Comparison of ENCODE assay signal across 1 cellular context in the genomic region with DNA sequence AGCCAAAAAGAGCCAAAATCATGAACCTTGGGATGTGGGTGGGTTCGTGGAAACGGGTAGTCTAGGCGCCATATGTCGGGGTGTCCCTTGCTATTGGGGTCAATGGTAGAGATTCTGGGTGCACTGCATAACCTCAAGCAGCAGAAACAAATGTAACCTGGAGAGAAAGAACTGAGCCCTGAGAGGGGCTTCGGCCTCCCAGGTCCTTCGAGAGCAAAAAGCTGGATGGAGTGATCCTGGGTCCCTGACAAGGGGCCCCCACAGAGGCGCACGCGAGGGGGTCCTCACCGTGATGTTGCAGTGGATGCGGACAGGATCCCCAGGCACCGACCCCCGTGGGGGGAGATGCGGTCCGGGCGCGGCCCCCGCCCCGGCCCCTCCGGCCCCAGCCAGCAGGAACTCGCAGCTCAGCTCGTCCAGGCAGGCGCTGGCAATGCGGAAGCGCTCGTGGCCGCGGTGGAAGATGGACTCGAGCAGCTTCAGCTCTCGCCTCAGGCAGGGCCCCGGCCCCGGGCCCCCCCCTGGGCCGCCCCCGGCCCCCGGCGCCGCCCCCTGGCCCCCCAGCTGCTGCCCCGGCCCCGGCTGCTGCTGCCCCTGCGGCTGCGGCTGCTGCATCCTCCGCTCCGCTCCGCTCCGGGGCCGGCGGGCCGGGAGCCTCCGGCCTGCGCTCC.
A peak's percentile ranks its signal among the peaks of the same experiment; 100 is the strongest.
TF ChIP-seq lines count a peak whose summit lies in the region.

No MANE protein-coding gene starts in this region.

TF ChIP-seq in K562, 482 proteins besides CTCF, POLR2A, EP300 and RAD21:
- TF ChIP-seq SIN3A (IDR thresholded peaks at IDR 0.05; ENCODE audit: borderline replicate concordance in 2 of 2, control insufficient read depth in 1 of 2, low read depth in 2 of 2, low read length in 2 of 2): 0 out of 4 replicates have a peak, but pooled peaks of 1 of the 2 experiments have one; percentile 55
- no peak for TF ChIP-seq NUFIP1 (IDR thresholded peaks at IDR 0.05; ENCODE audit: partially characterized antibody)
- TF ChIP-seq BDP1 (IDR thresholded peaks at IDR 0.05; ENCODE audit: insufficient read depth, insufficient read length): no peak
- no peak for TF ChIP-seq SMARCC2 (IDR thresholded peaks at IDR 0.05; ENCODE audit: low read depth)
- no peak for TF ChIP-seq SRF (CRISPR knock-in tag; IDR thresholded peaks at IDR 0.05)
- 0 out of 2 replicates have a peak, but pooled peaks have one; percentile 23 for TF ChIP-seq SPI1 (IDR thresholded peaks at IDR 0.05; ENCODE audit: borderline replicate concordance, low read depth, low read length)
- TF ChIP-seq ZBED1 (IDR thresholded peaks at IDR 0.05): no peak
- TF ChIP-seq KDM5B (IDR thresholded peaks at IDR 0.05; ENCODE audit: insufficient replicate concordance, low read depth, low read length): peak; percentile 51
- TF ChIP-seq ZNF232 (CRISPR knock-in tag; IDR thresholded peaks at IDR 0.05): no peak
- TF ChIP-seq BRF1 (IDR thresholded peaks at IDR 0.05; ENCODE audit: borderline replicate concordance, extremely low read depth, insufficient read length): no peak
- no peak for TF ChIP-seq TARDBP (IDR thresholded peaks at IDR 0.05)
- TF ChIP-seq ZBTB7A (IDR thresholded peaks at IDR 0.05; ENCODE audit: borderline replicate concordance, control insufficient read depth, low read depth, low read length): peak; percentile 26; the same call in 1 of the 2 replicates
- TF ChIP-seq, protein P1, sequence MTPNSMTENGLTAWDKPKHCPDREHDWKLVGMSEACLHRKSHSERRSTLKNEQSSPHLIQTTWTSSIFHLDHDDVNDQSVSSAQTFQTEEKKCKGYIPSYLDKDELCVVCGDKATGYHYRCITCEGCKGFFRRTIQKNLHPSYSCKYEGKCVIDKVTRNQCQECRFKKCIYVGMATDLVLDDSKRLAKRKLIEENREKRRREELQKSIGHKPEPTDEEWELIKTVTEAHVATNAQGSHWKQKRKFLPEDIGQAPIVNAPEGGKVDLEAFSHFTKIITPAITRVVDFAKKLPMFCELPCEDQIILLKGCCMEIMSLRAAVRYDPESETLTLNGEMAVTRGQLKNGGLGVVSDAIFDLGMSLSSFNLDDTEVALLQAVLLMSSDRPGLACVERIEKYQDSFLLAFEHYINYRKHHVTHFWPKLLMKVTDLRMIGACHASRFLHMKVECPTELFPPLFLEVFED (CRISPR knock-in tag; conservative IDR thresholded peaks at IDR 0.05): no peak
- no peak for TF ChIP-seq ZNF282 (CRISPR knock-in tag; IDR thresholded peaks at IDR 0.05)
- no peak for TF ChIP-seq NFXL1 (CRISPR knock-in tag; IDR thresholded peaks at IDR 0.05)
- TF ChIP-seq, protein P2, sequence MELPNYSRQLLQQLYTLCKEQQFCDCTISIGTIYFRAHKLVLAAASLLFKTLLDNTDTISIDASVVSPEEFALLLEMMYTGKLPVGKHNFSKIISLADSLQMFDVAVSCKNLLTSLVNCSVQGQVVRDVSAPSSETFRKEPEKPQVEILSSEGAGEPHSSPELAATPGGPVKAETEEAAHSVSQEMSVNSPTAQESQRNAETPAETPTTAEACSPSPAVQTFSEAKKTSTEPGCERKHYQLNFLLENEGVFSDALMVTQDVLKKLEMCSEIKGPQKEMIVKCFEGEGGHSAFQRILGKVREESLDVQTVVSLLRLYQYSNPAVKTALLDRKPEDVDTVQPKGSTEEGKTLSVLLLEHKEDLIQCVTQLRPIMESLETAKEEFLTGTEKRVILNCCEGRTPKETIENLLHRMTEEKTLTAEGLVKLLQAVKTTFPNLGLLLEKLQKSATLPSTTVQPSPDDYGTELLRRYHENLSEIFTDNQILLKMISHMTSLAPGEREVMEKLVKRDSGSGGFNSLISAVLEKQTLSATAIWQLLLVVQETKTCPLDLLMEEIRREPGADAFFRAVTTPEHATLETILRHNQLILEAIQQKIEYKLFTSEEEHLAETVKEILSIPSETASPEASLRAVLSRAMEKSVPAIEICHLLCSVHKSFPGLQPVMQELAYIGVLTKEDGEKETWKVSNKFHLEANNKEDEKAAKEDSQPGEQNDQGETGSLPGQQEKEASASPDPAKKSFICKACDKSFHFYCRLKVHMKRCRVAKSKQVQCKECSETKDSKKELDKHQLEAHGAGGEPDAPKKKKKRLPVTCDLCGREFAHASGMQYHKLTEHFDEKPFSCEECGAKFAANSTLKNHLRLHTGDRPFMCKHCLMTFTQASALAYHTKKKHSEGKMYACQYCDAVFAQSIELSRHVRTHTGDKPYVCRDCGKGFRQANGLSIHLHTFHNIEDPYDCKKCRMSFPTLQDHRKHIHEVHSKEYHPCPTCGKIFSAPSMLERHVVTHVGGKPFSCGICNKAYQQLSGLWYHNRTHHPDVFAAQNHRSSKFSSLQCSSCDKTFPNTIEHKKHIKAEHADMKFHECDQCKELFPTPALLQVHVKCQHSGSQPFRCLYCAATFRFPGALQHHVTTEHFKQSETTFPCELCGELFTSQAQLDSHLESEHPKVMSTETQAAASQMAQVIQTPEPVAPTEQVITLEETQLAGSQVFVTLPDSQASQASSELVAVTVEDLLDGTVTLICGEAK (IDR thresholded peaks at IDR 0.05): peak; percentile 51
- TF ChIP-seq, protein P2 (CRISPR knock-in tag; IDR thresholded peaks at IDR 0.05): no peak
- TF ChIP-seq, protein P3, sequence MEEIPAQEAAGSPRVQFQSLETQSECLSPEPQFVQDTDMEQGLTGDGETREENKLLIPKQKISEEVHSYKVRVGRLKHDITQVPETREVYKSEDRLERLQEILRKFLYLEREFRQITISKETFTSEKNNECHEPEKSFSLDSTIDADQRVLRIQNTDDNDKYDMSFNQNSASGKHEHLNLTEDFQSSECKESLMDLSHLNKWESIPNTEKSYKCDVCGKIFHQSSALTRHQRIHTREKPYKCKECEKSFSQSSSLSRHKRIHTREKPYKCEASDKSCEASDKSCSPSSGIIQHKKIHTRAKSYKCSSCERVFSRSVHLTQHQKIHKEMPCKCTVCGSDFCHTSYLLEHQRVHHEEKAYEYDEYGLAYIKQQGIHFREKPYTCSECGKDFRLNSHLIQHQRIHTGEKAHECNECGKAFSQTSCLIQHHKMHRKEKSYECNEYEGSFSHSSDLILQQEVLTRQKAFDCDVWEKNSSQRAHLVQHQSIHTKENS (CRISPR knock-in tag; IDR thresholded peaks at IDR 0.05): no peak
- TF ChIP-seq ILK (tag; IDR thresholded peaks at IDR 0.05; ENCODE audit: borderline replicate concordance, low read depth): no peak
- TF ChIP-seq KDM2B (CRISPR knock-in tag; IDR thresholded peaks at IDR 0.05): no peak
- TF ChIP-seq, protein P4, sequence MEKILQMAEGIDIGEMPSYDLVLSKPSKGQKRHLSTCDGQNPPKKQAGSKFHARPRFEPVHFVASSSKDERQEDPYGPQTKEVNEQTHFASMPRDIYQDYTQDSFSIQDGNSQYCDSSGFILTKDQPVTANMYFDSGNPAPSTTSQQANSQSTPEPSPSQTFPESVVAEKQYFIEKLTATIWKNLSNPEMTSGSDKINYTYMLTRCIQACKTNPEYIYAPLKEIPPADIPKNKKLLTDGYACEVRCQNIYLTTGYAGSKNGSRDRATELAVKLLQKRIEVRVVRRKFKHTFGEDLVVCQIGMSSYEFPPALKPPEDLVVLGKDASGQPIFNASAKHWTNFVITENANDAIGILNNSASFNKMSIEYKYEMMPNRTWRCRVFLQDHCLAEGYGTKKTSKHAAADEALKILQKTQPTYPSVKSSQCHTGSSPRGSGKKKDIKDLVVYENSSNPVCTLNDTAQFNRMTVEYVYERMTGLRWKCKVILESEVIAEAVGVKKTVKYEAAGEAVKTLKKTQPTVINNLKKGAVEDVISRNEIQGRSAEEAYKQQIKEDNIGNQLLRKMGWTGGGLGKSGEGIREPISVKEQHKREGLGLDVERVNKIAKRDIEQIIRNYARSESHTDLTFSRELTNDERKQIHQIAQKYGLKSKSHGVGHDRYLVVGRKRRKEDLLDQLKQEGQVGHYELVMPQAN (IDR thresholded peaks at IDR 0.05; ENCODE audit: borderline replicate concordance): no peak
- no peak for TF ChIP-seq PHB2 (IDR thresholded peaks at IDR 0.05; ENCODE audit: low read depth)
- TF ChIP-seq CEBPB (tag; IDR thresholded peaks at IDR 0.05): no peak
